In the genomic region with DNA sequence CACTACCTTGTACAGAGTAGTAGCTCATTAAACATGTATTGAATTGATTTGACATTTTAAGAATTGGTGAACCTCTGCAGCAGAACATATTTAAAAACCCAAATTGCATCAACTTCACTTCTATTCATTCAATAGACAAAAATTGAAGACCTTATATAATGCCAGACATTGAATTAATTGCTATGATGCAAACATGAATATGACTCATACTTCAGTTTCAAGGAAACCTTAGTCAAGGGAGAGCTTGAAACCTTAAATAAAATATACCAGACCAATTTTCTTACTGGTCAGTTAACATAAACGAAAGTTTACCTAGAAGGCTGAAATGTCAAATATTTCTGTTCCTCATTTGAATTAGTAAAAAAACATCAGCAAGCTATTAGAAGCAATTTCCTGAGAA, we compare ENCODE assay signal across 29 cellular contexts. TPM values are rescaled to one million over a fixed set of nuclear protein-coding genes. Genes with fewer than 3 reads are reported as not detected.
DNase-seq lines count a peak whose midpoint lies in the region; FAIRE-seq and TF ChIP-seq lines count a peak whose summit lies in the region.
"Had no signal": no experiment of that assay in that cellular context is flagged by ENCODE, and none has a peak within 500 bp of the region (broad histone marks: within the 10 kb centered on the region; RNA-seq: fewer than 3 reads in every experiment).

No MANE protein-coding gene starts in this region.

- H3K27ac Mint-ChIP-seq in endothelial cell (ENCODE audit: unreplicated experiment) = no peak overlapping the region
- H3K27ac Mint-ChIP-seq: natural killer cell treated with Interleukin-12 subunit alpha and Interleukin-12 subunit beta and Interleukin-15 and Interleukin-18, amount 100 ng/mL, for 72 hours; stimulated activated memory B cell treated with anti-CD40 and anti-IgM and Interleukin-4, amounts not matched to agents 10 μg/mL and 1 μg/mL and 100 μg/mL, for 72 hours; T-helper 1 cell treated with Interleukin-12 subunit alpha and Interleukin-12 subunit beta and Interleukin-4 antibody, amounts not matched to agents 30 μg/mL and 1 μg/mL, for 36 hours; type B pancreatic cell had no signal

- H3K4me3 ChIP-seq in endothelial cell of umbilical vein (replicated peaks in 1 of 3; ENCODE audit: insufficient read depth in 1 of 3, low read depth in 1 of 3, low read length in 3 of 3) = no peak overlapping the region
- H3K4me3 ChIP-seq in osteoblast (ENCODE audit: insufficient read depth, low read length) = no peak overlapping the region
- H3K4me3 ChIP-seq in mesendoderm (ENCODE audit: low read length) = no peak overlapping the region
- H3K4me3 ChIP-seq in suprapubic skin = no peak overlapping the region
- H3K4me3 ChIP-seq: BLaER1 treated with 17β-estradiol and CSF1 and Interleukin-3, amounts not matched to agents 10 nM and 100 nM; gastrocnemius medialis; skin epidermis had no signal

- DNase-seq in HTR-8/SVneo (ENCODE audit: insufficient read length, low spot score) (peak; percentile 3), RWPE1 (ENCODE audit: low spot score) (peak; percentile 7), endothelial cell of umbilical vein (ENCODE audit: low read depth, low spot score) (no peak), osteoblast (ENCODE audit: insufficient read length, low spot score, missing footprints) (peak; percentile 38), NCI-H510A (lab: John Stamatoyannopoulos, UW) (no peak), mesendoderm (no peak), suprapubic skin (ENCODE audit: low spot score in 2 of 2) (no peak), endothelial cell (ENCODE audit: low spot score) (no peak)
- DNase-seq: activated CD4-positive, alpha-beta T cell treated with anti-CD3 and anti-CD28 coated beads, Interleukin-2, amount 50 U/mL, for 4 hours; activated naive CD4-positive, alpha-beta T cell treated with Interleukin-2 at 50 U/mL for 16 hours; brain microvascular endothelial cell; COR-L47; gastrocnemius medialis; left cardiac atrium; NCI-H1417 treated with DMSO at 0.1 percent for 48 hours; NCI-H2029 treated with DMSO at 0.1 percent for 48 hours; NCI-H2227 treated with DMSO at 0.1 percent for 48 hours; RPMI8226 had no signal

- intact Hi-C loops in endothelial cell of umbilical vein (cut with micrococcal nuclease) = no loop called here

- BruUV-seq in endothelial cell of umbilical vein (replicated peaks; lab: Mats Ljungman, UMichigan) = no TSS peak

- H2AK5ac ChIP-seq in mesendoderm (ENCODE audit: low read length) = no peak overlapping the region

- POLR2A ChIA-PET in RWPE1 (lab: Yijun Ruan, JAX; ENCODE audit: low non-redundant PET) (no interaction called here), endothelial cell of umbilical vein (lab: Charles Lee) (no interaction called here)

- H2BK120ac ChIP-seq in mesendoderm (ENCODE audit: low read depth, low read length) = no peak overlapping the region

- H3K4ac ChIP-seq in mesendoderm (ENCODE audit: low read depth, low read length) = no peak overlapping the region

- H2BK15ac ChIP-seq in mesendoderm (replicated peaks; ENCODE audit: low read depth) = no peak overlapping the region

- H2AFZ ChIP-seq in endothelial cell of umbilical vein (ENCODE audit: low read depth, low read length) (no peak overlapping the region), osteoblast (ENCODE audit: low read length) (no peak overlapping the region)

- H3K9me3 ChIP-seq in endothelial cell of umbilical vein (replicated peaks; ENCODE audit: control insufficient read depth, insufficient read depth, low read length) (no peaks in the 10 kb centered on the region), osteoblast (ENCODE audit: low read depth, low read length) (no peaks in the 10 kb centered on the region), suprapubic skin (no peaks in the 10 kb centered on the region)
- H3K9me3 ChIP-seq: gastrocnemius medialis had no signal

- no peak overlapping the region for H3K18ac ChIP-seq in mesendoderm (ENCODE audit: low read length)

- H3K27ac ChIP-seq in RWPE1 (no peak overlapping the region), endothelial cell of umbilical vein (ENCODE audit: insufficient read depth, low read depth, low read length) (no peak overlapping the region), osteoblast (ENCODE audit: low read depth, low read length) (no peak overlapping the region), mesendoderm (ENCODE audit: low read depth, low read length) (no peak overlapping the region), suprapubic skin (no peak overlapping the region)
- H3K27ac ChIP-seq: BLaER1 treated with 17β-estradiol and CSF1 and Interleukin-3, amounts not matched to agents 10 nM and 100 nM; brain microvascular endothelial cell; gastrocnemius medialis; skin epidermis had no signal

- H3K4me1 ChIP-seq in endothelial cell of umbilical vein (ENCODE audit: control insufficient read depth, extremely low read depth, insufficient read depth, low read length) (no peaks in the 10 kb centered on the region), osteoblast (ENCODE audit: insufficient read depth, low read length) (no peaks in the 10 kb centered on the region), mesendoderm (ENCODE audit: control insufficient read depth, low read depth, low read length) (no peaks in the 10 kb centered on the region), suprapubic skin (peaks cover 15% of the 10 kb centered on the region)
- H3K4me1 ChIP-seq: gastrocnemius medialis had no signal

- no peak overlapping the region for H4K5ac ChIP-seq in mesendoderm (ENCODE audit: low read length)

- H3K36me3 ChIP-seq in endothelial cell of umbilical vein (ENCODE audit: control insufficient read depth in 2 of 2, extremely low read depth in 1 of 2, insufficient read depth in 2 of 2, low read length in 2 of 2) = no peaks in the 10 kb centered on the region
- no peaks in the 10 kb centered on the region for H3K36me3 ChIP-seq in osteoblast (ENCODE audit: insufficient read depth, low read length)
- H3K36me3 ChIP-seq in mesendoderm (ENCODE audit: control insufficient read depth, insufficient read depth, low read length) = no peaks in the 10 kb centered on the region
- no peaks in the 10 kb centered on the region for H3K36me3 ChIP-seq in suprapubic skin
- H3K36me3 ChIP-seq: BLaER1 treated with 17β-estradiol and CSF1 and Interleukin-3, amounts not matched to agents 10 nM and 100 nM; brain microvascular endothelial cell; gastrocnemius medialis had no signal

- no peak overlapping the region for H3K56ac ChIP-seq in mesendoderm (ENCODE audit: low read length)

- no peaks in the 10 kb centered on the region for H3K4me1 Mint-ChIP-seq in endothelial cell (ENCODE audit: unreplicated experiment)
- H3K4me1 Mint-ChIP-seq: stimulated activated memory B cell treated with anti-CD40 and anti-IgM and Interleukin-4, amounts not matched to agents 10 μg/mL and 1 μg/mL and 100 μg/mL, for 72 hours had no signal

- H3K9me1 ChIP-seq in endothelial cell of umbilical vein (replicated peaks; ENCODE audit: control insufficient read depth, extremely low read depth, insufficient read depth, low read length) = no peaks in the 10 kb centered on the region

- H3K27me3 Mint-ChIP-seq in endothelial cell (ENCODE audit: unreplicated experiment) = no peaks in the 10 kb centered on the region
- H3K27me3 Mint-ChIP-seq: natural killer cell treated with Interleukin-12 subunit alpha and Interleukin-12 subunit beta and Interleukin-15 and Interleukin-18, amount 100 ng/mL, for 72 hours; type B pancreatic cell had no signal

- CTCF ChIA-PET in RWPE1 (lab: Yijun Ruan, JAX) (no interaction called here), endothelial cell of umbilical vein (lab: Charles Lee) (interaction anchor here (1.4 kb wide), 1 partner anchor 654 kb away, joined by 10 read pairs; no protein-coding TSS in a partner anchor)

- no peak overlapping the region for H4K8ac ChIP-seq in mesendoderm (ENCODE audit: low read depth, low read length)

- H3K27me3 ChIP-seq in endothelial cell of umbilical vein (ENCODE audit: control insufficient read depth in 2 of 2, insufficient read depth in 2 of 2, low read length in 2 of 2) (no peaks in the 10 kb centered on the region), osteoblast (ENCODE audit: insufficient read depth, low read length) (no peaks in the 10 kb centered on the region), mesendoderm (ENCODE audit: insufficient read depth, low read length, poor library complexity) (no peaks in the 10 kb centered on the region), suprapubic skin (peaks cover 3% of the 10 kb centered on the region)
- H3K27me3 ChIP-seq: BLaER1 treated with 17β-estradiol and CSF1 and Interleukin-3, amounts not matched to agents 10 nM and 100 nM; brain microvascular endothelial cell had no signal

- FAIRE-seq in HTR-8/SVneo (lab: Jason Lieb, UNC) = no peak
- FAIRE-seq in endothelial cell of umbilical vein (lab: Jason Lieb, UNC) = peak; percentile 12
- FAIRE-seq: colon, GM12892, HepG2 had no signal

- no peak for TF ChIP-seq POLR2A in endothelial cell of umbilical vein (IDR thresholded peaks at IDR 0.05; ENCODE audit: low read depth, low read length)
- no peak for TF ChIP-seq POLR2A in suprapubic skin (IDR thresholded peaks at IDR 0.05)

- no peak overlapping the region for H3K9ac ChIP-seq in endothelial cell of umbilical vein (replicated peaks; ENCODE audit: extremely low read depth, insufficient read depth, low read length)
- no peak overlapping the region for H3K9ac ChIP-seq in mesendoderm (ENCODE audit: low read length)
- H3K9ac ChIP-seq: BLaER1 treated with 17β-estradiol and CSF1 and Interleukin-3, amounts not matched to agents 10 nM and 100 nM had no signal

- TF ChIP-seq CTCF in RWPE1 (conservative IDR thresholded peaks at IDR 0.05; ENCODE audit: low read depth) (no peak), endothelial cell of umbilical vein (IDR thresholded peaks at IDR 0.05; ENCODE audit: extremely low read depth in 1 of 2, insufficient read depth in 1 of 2, low read depth in 1 of 2, low read length in 2 of 2) (no peak), osteoblast (IDR thresholded peaks at IDR 0.05; ENCODE audit: extremely low read depth, low read depth, low read length) (no peak), suprapubic skin (IDR thresholded peaks at IDR 0.05) (no peak), endothelial cell (IDR thresholded peaks at IDR 0.05; ENCODE audit: unreplicated experiment) (no peak)

- H3K79me1 ChIP-seq in mesendoderm (ENCODE audit: low read length) = no peaks in the 10 kb centered on the region

- dilution Hi-C loops in endothelial cell of umbilical vein (cut with MboI; ENCODE audit: extremely low pct_ligation_motif_present, low sequenced_read_pairs) = no loop called here

- TF ChIP-seq EP300 in suprapubic skin (IDR thresholded peaks at IDR 0.05) = no peak

- no peak overlapping the region for H3K4me2 ChIP-seq in endothelial cell of umbilical vein (ENCODE audit: insufficient read depth, low read length)
- no peak overlapping the region for H3K4me2 ChIP-seq in osteoblast (ENCODE audit: insufficient read depth, low read length)
- H3K4me2 ChIP-seq in mesendoderm (ENCODE audit: low read length) = no peak overlapping the region
- H3K4me2 ChIP-seq: BLaER1 treated with 17β-estradiol and CSF1 and Interleukin-3, amounts not matched to agents 10 nM and 100 nM had no signal

- H3K36me3 Mint-ChIP-seq in endothelial cell (ENCODE audit: low read depth, unreplicated experiment) = no peaks in the 10 kb centered on the region
- H3K36me3 Mint-ChIP-seq: stimulated activated memory B cell treated with anti-CD40 and anti-IgM and Interleukin-4, amounts not matched to agents 10 μg/mL and 1 μg/mL and 100 μg/mL, for 72 hours; type B pancreatic cell had no signal

- no peak overlapping the region for H3K4me3 Mint-ChIP-seq in endothelial cell (ENCODE audit: unreplicated experiment)
- H3K4me3 Mint-ChIP-seq: natural killer cell treated with Interleukin-12 subunit alpha and Interleukin-12 subunit beta and Interleukin-15 and Interleukin-18, amount 100 ng/mL, for 72 hours; stimulated activated memory B cell treated with anti-CD40 and anti-IgM and Interleukin-4, amounts not matched to agents 10 μg/mL and 1 μg/mL and 100 μg/mL, for 72 hours; T-helper 1 cell treated with Interleukin-12 subunit alpha and Interleukin-12 subunit beta and Interleukin-4 antibody, amounts not matched to agents 30 μg/mL and 1 μg/mL, for 36 hours; type B pancreatic cell had no signal

- H2BK5ac ChIP-seq in mesendoderm (ENCODE audit: low read length) = no peak overlapping the region

- H3K79me2 ChIP-seq in endothelial cell of umbilical vein (ENCODE audit: control insufficient read depth, insufficient read depth, low read length) = no peaks in the 10 kb centered on the region
- no peaks in the 10 kb centered on the region for H3K79me2 ChIP-seq in osteoblast (ENCODE audit: insufficient read depth, low read length)
- no peaks in the 10 kb centered on the region for H3K79me2 ChIP-seq in mesendoderm (ENCODE audit: control insufficient read depth, insufficient read depth, low read length)

- no peak overlapping the region for H3K23ac ChIP-seq in mesendoderm (ENCODE audit: low read length)

- H3K9me3 Mint-ChIP-seq in endothelial cell (ENCODE audit: unreplicated experiment) = no peaks in the 10 kb centered on the region
- H3K9me3 Mint-ChIP-seq: T-helper 1 cell treated with Interleukin-12 subunit alpha and Interleukin-12 subunit beta and Interleukin-4 antibody, amounts not matched to agents 30 μg/mL and 1 μg/mL, for 36 hours had no signal

- H4K20me1 ChIP-seq in endothelial cell of umbilical vein (replicated peaks; ENCODE audit: control insufficient read depth, extremely low read depth, insufficient read depth, low read length) (no peaks in the 10 kb centered on the region), osteoblast (ENCODE audit: insufficient read depth, low read length) (no peaks in the 10 kb centered on the region)
- H4K20me1 ChIP-seq: BLaER1 treated with 17β-estradiol and CSF1 and Interleukin-3, amounts not matched to agents 10 nM and 100 nM had no signal

- WGBS in mesendoderm (ENCODE audit: extremely low coverage, insufficient coverage, low lambda C conversion rate) = no CpG with 5 or more reads among the region's 1 CpG
- WGBS in suprapubic skin = 69% methylated on average over 1 of the region's 1 CpG

RNA-seq across cellular contexts. Expression of a gene that starts 5.0 kb away (rescaled TPM):
- total RNA-seq in endothelial cell of umbilical vein (not detected in 2 replicates), osteoblast (under 0.01 TPM in 1 of 2 replicates, not detected in the other), suprapubic skin (under 1 TPM in 3 of 4 donors, not detected in 1; under 0.01 to 0.55 (median 0.26) TPM), endothelial cell (ENCODE audit: unreplicated experiment) (1.1 TPM)
- not detected in 2 replicates for polyA plus RNA-seq in endothelial cell of umbilical vein
- polyA plus RNA-seq in endothelial cell of umbilical vein (2011; cell fraction: cytosol; rRNA removed) = not detected in 2 replicates
- polyA plus RNA-seq in endothelial cell of umbilical vein (2011; cell fraction: nucleus; rRNA removed) = not detected in 2 replicates
- polyA plus RNA-seq in endothelial cell of umbilical vein (2012) = not detected in 2 replicates
- not detected in 2 replicates for polyA minus RNA-seq in endothelial cell of umbilical vein
- polyA minus RNA-seq in endothelial cell of umbilical vein (2011; cell fraction: cytosol; rRNA and poly(A)+ RNA removed) = not detected
- under 0.01 TPM in 1 of 2 replicates, not detected in the other for polyA minus RNA-seq in endothelial cell of umbilical vein (2011; cell fraction: nucleus; rRNA and poly(A)+ RNA removed)
- 1.5 TPM for polyA plus RNA-seq in mesendoderm (2013, experiment 1 of 2)
- 1.3 TPM for polyA plus RNA-seq in mesendoderm (2013, experiment 2 of 2)
- total RNA-seq: epithelial cell of proximal tubule; G401; gastrocnemius medialis; HepG2; natural killer cell treated with Interleukin-12 subunit alpha and Interleukin-12 subunit beta and Interleukin-15 and Interleukin-18, amount 100 ng/mL, for 72 hours had no signal
- polyA plus RNA-seq: HepG2 had no signal

Comparison
In these comparisons a context has a peak if more than half of its experiments do, and no peak if none do; other contexts are left out.
1. DNase-seq: peak in HTR-8/SVneo (single experiment), RWPE1 (single experiment) and osteoblast (single experiment); none in endothelial cell of umbilical vein (single experiment), NCI-H510A (single experiment), mesendoderm (single experiment), suprapubic skin (0 of 2) and endothelial cell (single experiment).